28 cellular contexts compared by ENCODE assay signal in the genomic region with DNA sequence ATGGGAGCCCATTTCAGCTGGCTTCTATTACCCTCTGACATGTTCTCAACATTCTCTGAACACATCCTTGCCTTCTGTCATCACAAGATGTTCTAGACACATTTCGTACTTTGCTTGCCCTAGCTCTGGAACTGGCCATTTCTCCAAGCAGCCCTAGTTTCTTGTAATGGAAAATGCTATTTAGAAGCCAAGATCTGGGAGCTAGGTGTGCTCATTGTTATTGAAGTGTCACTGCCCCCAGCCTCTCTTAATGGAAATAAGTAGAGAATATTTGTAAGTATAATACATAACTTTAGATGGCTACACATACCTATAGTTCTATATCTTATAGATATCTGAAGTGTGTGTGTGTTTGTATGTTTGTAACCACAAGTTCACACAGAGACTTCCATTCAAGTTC. TPM values are rescaled to one million over a fixed set of nuclear protein-coding genes. Genes with fewer than 3 reads are reported as not detected.
"Had no signal": no experiment of that assay in that cellular context is flagged by ENCODE, and none has a peak within 500 bp of the region (broad histone marks: within the 10 kb centered on the region; RNA-seq: fewer than 3 reads in every experiment).

No MANE protein-coding gene starts in this region.

- H3K27me3 ChIP-seq: breast epithelium, gastrocnemius medialis, neutrophil, ovary, testis, transverse colon had no signal

- H3K4me3 Mint-ChIP-seq: activated CD4-positive, alpha-beta T cell treated with anti-CD3 and anti-CD28 coated beads, Interleukin-2, amount 10 ng/mL, durations not matched to agents 24 days and 14 days; activated CD8-positive, alpha-beta T cell treated with anti-CD3 and anti-CD28 coated beads, Interleukin-2, amount 10 ng/mL, durations not matched to agents 7 days and 5 days; activated naive CD4-positive, alpha-beta T cell treated with anti-CD3 and anti-CD28 coated beads for 36 hours; nephron progenitor cell had no signal

- DNase-seq: activated CD4-positive, alpha-beta T cell treated with anti-CD3 and anti-CD28 coated beads, Interleukin-2, amount 10 ng/mL, durations not matched to agents 24 days and 14 days; activated CD8-positive, alpha-beta T cell treated with anti-CD3 and anti-CD28 coated beads, Interleukin-2, amount 10 ng/mL, durations not matched to agents 7 days and 5 days; activated effector memory CD4-positive, alpha-beta T cell treated with Interleukin-2 at 50 U/mL for 16 hours; activated naive CD4-positive, alpha-beta T cell treated with anti-CD3 and anti-CD28 coated beads for 36 hours; activated T-cell treated with anti-CD3 and anti-CD28 coated beads, Interleukin-2, amount 50 U/mL, for 1 hour; effector memory CD4-positive, alpha-beta T cell; erythroblast; gastrocnemius medialis; glutamatergic neuron; left ventricle myocardium inferior; mesendoderm; nephron progenitor cell; ovary; stimulated activated CD4-positive, alpha-beta T cell treated with anti-CD3 and anti-CD28 coated beads, Interleukin-12 subunit alpha, Interleukin-12 subunit beta, amount 100 ng/mL, for 4 hours; stimulated activated CD4-positive, alpha-beta T cell treated with anti-CD3 and anti-CD28 coated beads, Interleukin-4, amount 100 ng/mL, for 1 hour; stimulated activated naive CD8-positive, alpha-beta T cell treated with anti-CD3 and anti-CD28 coated beads, Interleukin-15, Interleukin-2, amounts not matched to agents 100 U/mL and 50 U/mL, for 24 hours; T-helper 9 cell; testis; transverse colon; WERI-Rb-1 had no signal

- H3K9me3 ChIP-seq: breast epithelium, gastrocnemius medialis, left ventricle myocardium inferior, neutrophil, ovary, testis, transverse colon had no signal

- H3K27ac Mint-ChIP-seq: activated CD8-positive, alpha-beta T cell treated with anti-CD3 and anti-CD28 coated beads, Interleukin-2, amount 10 ng/mL, durations not matched to agents 7 days and 5 days; progenitor cell of endocrine pancreas had no signal

- H3K4me3 ChIP-seq: breast epithelium, gastrocnemius medialis, left ventricle myocardium inferior, lung, ovary, skin epidermis, testis, transverse colon had no signal

- H3K36me3 ChIP-seq: breast epithelium, neutrophil, ovary had no signal

- H3K27me3 Mint-ChIP-seq: activated CD4-positive, alpha-beta T cell treated with anti-CD3 and anti-CD28 coated beads, Interleukin-2, amount 10 ng/mL, durations not matched to agents 24 days and 14 days; progenitor cell of endocrine pancreas had no signal

- ATAC-seq: activated CD4-positive, CD25-positive, alpha-beta regulatory T cell treated with anti-CD3 and anti-CD28 coated beads, Interleukin-2, amount 50 U/mL, for 24 hours; activated CD8-positive, alpha-beta T cell treated with anti-CD3 and anti-CD28 coated beads, Interleukin-2, amount 10 ng/mL, durations not matched to agents 7 days and 5 days; gastrocnemius medialis; sciatic nerve; stimulated activated naive CD8-positive, alpha-beta T cell treated with anti-CD3 and anti-CD28 coated beads, Interleukin-15, Interleukin-2, amounts not matched to agents 100 U/mL and 50 U/mL, for 24 hours had no signal

- H3K27ac ChIP-seq: breast epithelium, neutrophil, ovary, skin epidermis, testis, transverse colon, WERI-Rb-1 had no signal

RNA-seq across cellular contexts. Expression of gene S100P, which starts 9.1 kb away (rescaled TPM):
- total RNA-seq: left ventricle myocardium inferior, renal cortical epithelial cell had no signal
